Comparison of ENCODE assay signal across 15 cellular contexts in genomic region chr2:73237168-73237567, GRCh38. TPM values are rescaled to one million over a fixed set of nuclear protein-coding genes. Genes with fewer than 3 reads are reported as not detected.
A peak's percentile ranks its signal among the peaks of the same experiment; 100 is the strongest.
DNase-seq lines count a peak whose midpoint lies in the region; ATAC-seq and TF ChIP-seq lines count a peak whose summit lies in the region.
"Had no signal": no experiment of that assay in that cellular context is flagged by ENCODE, and none has a peak within 500 bp of the region (broad histone marks: within the 10 kb centered on the region; RNA-seq: fewer than 3 reads in every experiment).

No MANE protein-coding gene starts in this region.

- dilution Hi-C loops in mammary epithelial cell (cut with HindIII; ENCODE audit: low sequenced_read_pairs) = loop anchor here (5.0 kb wide), 1 partner anchor 55 kb away; the partner anchor contains the start of gene EGR4

- TF ChIP-seq POLR2A in NB4 (IDR thresholded peaks at IDR 0.05; ENCODE audit: extremely low read depth, insufficient read length) (no peak), esophagus squamous epithelium (IDR thresholded peaks at IDR 0.05) (no peak)

- in situ Hi-C loops in mammary epithelial cell (cut with MboI; ENCODE audit: low sequenced_read_pairs in 2 of 2) = no loop called here

- WGBS in hepatocyte (ENCODE audit: low lambda C conversion rate, missing lambda C conversion rate) = 85% methylated on average over 1 of the region's 1 CpG
- WGBS in esophagus squamous epithelium, 2 donors = 44 to 55% methylated on average over 1 of the region's 1 CpG
- 50% methylated on average over 1 of the region's 1 CpG for WGBS in mammary epithelial cell (ENCODE audit: low coverage, missing lambda C conversion rate)

- H3K27me3 ChIP-seq in DND-41 (ENCODE audit: insufficient read depth, low read length, poor library complexity) (no peaks in the 10 kb centered on the region), hepatocyte (no peaks in the 10 kb centered on the region), esophagus squamous epithelium (no peaks in the 10 kb centered on the region), mammary epithelial cell (ENCODE audit: insufficient read depth, low read length) (no peaks in the 10 kb centered on the region)
- H3K27me3 ChIP-seq: right atrium auricular region had no signal

- no peaks in the 10 kb centered on the region for H3K9me3 ChIP-seq in DND-41 (ENCODE audit: insufficient read depth, low read length, severe bottlenecking)
- no peaks in the 10 kb centered on the region for H3K9me3 ChIP-seq in hepatocyte (ENCODE audit: low read depth)
- H3K9me3 ChIP-seq in esophagus squamous epithelium = no peaks in the 10 kb centered on the region
- no peaks in the 10 kb centered on the region for H3K9me3 ChIP-seq in mammary epithelial cell (replicated peaks; ENCODE audit: insufficient read depth, low read length)
- H3K9me3 ChIP-seq: right atrium auricular region, SK-N-SH had no signal

- H3K4me1 ChIP-seq in DND-41 (ENCODE audit: insufficient read depth, low read length) = peaks cover 46% of the 10 kb centered on the region
- H3K4me1 ChIP-seq in hepatocyte (ENCODE audit: insufficient read depth) = peaks cover 6% of the 10 kb centered on the region
- peaks cover 12 to 65% (median 19%) of the 10 kb centered on the region in 3 donors for H3K4me1 ChIP-seq in esophagus squamous epithelium
- H3K4me1 ChIP-seq in mammary epithelial cell (ENCODE audit: insufficient read depth, low read length) = peaks cover 27% of the 10 kb centered on the region

- CTCF ChIA-PET in mammary epithelial cell (lab: Charles Lee; ENCODE audit: low non-redundant PET) = interaction anchor here (0.6 to 0.7 kb wide), 2 partner anchors 123 to 1551 kb away, joined by 4 to 5 read pairs; no protein-coding TSS in a partner anchor

- no TSS peak for BruUV-seq in mammary epithelial cell (replicated peaks; lab: Mats Ljungman, UMichigan)

- no peak overlapping the region for H3K27ac ChIP-seq in DND-41 (ENCODE audit: low read length)
- no peak overlapping the region for H3K27ac ChIP-seq in hepatocyte
- H3K27ac ChIP-seq in esophagus squamous epithelium = no peak overlapping the region
- no peak overlapping the region for H3K27ac ChIP-seq in mammary epithelial cell (ENCODE audit: insufficient read depth, low read depth, low read length)
- H3K27ac ChIP-seq: right atrium auricular region had no signal

- ATAC-seq in DND-41 (ENCODE audit: insufficient read depth, low read depth) = no peak
- ATAC-seq in HG02642 (IDR thresholded peaks at IDR 0.05; ENCODE audit: poor library complexity, unreplicated experiment) = no peak

- H3K4me2 ChIP-seq in DND-41 (ENCODE audit: insufficient read depth, low read length) = peak overlapping the region; percentile 85; the same call in 1 of the 2 replicates
- H3K4me2 ChIP-seq in hepatocyte = peak overlapping the region; percentile 92
- no peak overlapping the region for H3K4me2 ChIP-seq in mammary epithelial cell (ENCODE audit: insufficient read depth, low read depth, low read length)
- H3K4me2 ChIP-seq: SK-N-SH had no signal

- DNase-seq in DND-41 (no peak), NB4 (ENCODE audit: low read depth) (no peak), hepatocyte (ENCODE audit: low spot score) (no peak), esophagus squamous epithelium (lab: John Stamatoyannopoulos, UW) (no peak), mammary epithelial cell (no peak)
- DNase-seq: activated CD4-positive, alpha-beta T cell treated with anti-CD3 and anti-CD28 coated beads, Interleukin-2, amount 50 U/mL, for 4 hours; amygdala; islet precursor cell; NCI-H2029; NCI-H82; SK-N-SH had no signal

- H3K4me3 ChIP-seq in DND-41 (ENCODE audit: low read depth in 1 of 2, low read length in 2 of 2) (peak overlapping the region in 1 of 2 experiments; percentile 36; a peak in 1 of 4 replicates), NB4 (ENCODE audit: low read depth, low read length) (peak overlapping the region; percentile 96), hepatocyte (no peak overlapping the region), esophagus squamous epithelium (no peak overlapping the region), mammary epithelial cell (replicated peaks in 1 of 3; ENCODE audit: insufficient read depth in 1 of 3, low read depth in 2 of 3, low read length in 3 of 3) (no peak overlapping the region)
- H3K4me3 ChIP-seq: right atrium auricular region had no signal

- H3K9ac ChIP-seq in DND-41 (ENCODE audit: low read depth, low read length) = peak overlapping the region; percentile 24; the same call in 1 of the 2 replicates
- H3K9ac ChIP-seq in mammary epithelial cell (ENCODE audit: insufficient read depth, low read length) = no peak overlapping the region
- H3K9ac ChIP-seq: SK-N-SH had no signal

- intact Hi-C loops in esophagus squamous epithelium (cut with DNase I) (no loop called here), mammary epithelial cell (cut with micrococcal nuclease) (no loop called here)

- H4K20me1 ChIP-seq in DND-41 (ENCODE audit: insufficient read depth, low read length) = peaks cover 58% of the 10 kb centered on the region
- H4K20me1 ChIP-seq in hepatocyte (ENCODE audit: insufficient read depth, poor library complexity, severe bottlenecking) = peaks cover 70% of the 10 kb centered on the region
- peaks cover 12% of the 10 kb centered on the region for H4K20me1 ChIP-seq in mammary epithelial cell (ENCODE audit: insufficient read depth, low read length)

- no peak overlapping the region for H2AFZ ChIP-seq in DND-41 (ENCODE audit: low read depth, low read length)
- H2AFZ ChIP-seq in hepatocyte = no peak overlapping the region
- no peak overlapping the region for H2AFZ ChIP-seq in mammary epithelial cell (ENCODE audit: low read depth, low read length)

- H3K36me3 ChIP-seq in DND-41 (ENCODE audit: insufficient read depth, low read length) (peaks cover 65% of the 10 kb centered on the region), hepatocyte (replicated peaks; ENCODE audit: insufficient read depth, low read depth) (no peaks in the 10 kb centered on the region), esophagus squamous epithelium (peaks cover 0 to 47% (median 0%) of the 10 kb centered on the region in 3 donors), mammary epithelial cell (ENCODE audit: insufficient read depth, low read length) (peaks cover 12% of the 10 kb centered on the region)

- H3K9me2 ChIP-seq in hepatocyte (replicated peaks; ENCODE audit: insufficient read depth) = no peaks in the 10 kb centered on the region
- H3K9me2 ChIP-seq: SK-N-SH had no signal

- H3K79me2 ChIP-seq in DND-41 (ENCODE audit: insufficient read depth, low read length) (peaks cover 88% of the 10 kb centered on the region), hepatocyte (peaks cover 75% of the 10 kb centered on the region), mammary epithelial cell (ENCODE audit: insufficient read depth, low read length) (peaks cover 74% of the 10 kb centered on the region)

- TF ChIP-seq CTCF in DND-41 (IDR thresholded peaks at IDR 0.05; ENCODE audit: borderline replicate concordance, extremely low read depth, low read length, poor library complexity, severe bottlenecking) (no peak), NB4 (IDR thresholded peaks at IDR 0.05; ENCODE audit: low read depth, low read length) (no peak), hepatocyte (IDR thresholded peaks at IDR 0.05; ENCODE audit: poor library complexity) (no peak), esophagus squamous epithelium (IDR thresholded peaks at IDR 0.05) (no peak), mammary epithelial cell (conservative IDR thresholded peaks at IDR 0.05 in 1 of 2, IDR thresholded peaks at IDR 0.05 in 1 of 2; ENCODE audit: extremely low read depth in 1 of 2, insufficient read depth in 1 of 2, low read depth in 1 of 2, low read length in 2 of 2) (no peak)

RNA-seq across cellular contexts. Expression of gene CCT7, which starts 3.1 kb away (rescaled TPM):
- 195 and 197 TPM in 2 replicates for total RNA-seq in hepatocyte
- polyA plus RNA-seq in hepatocyte = 190 TPM in 2 replicates
- total RNA-seq in esophagus squamous epithelium = 100 to 1,000 TPM; 149 to 246 (median 217) TPM
- total RNA-seq in mammary epithelial cell = 100 to 1,000 TPM; 204 to 348 TPM
- 357 TPM for polyA plus RNA-seq in mammary epithelial cell
- 607 TPM for polyA minus RNA-seq in mammary epithelial cell

RNA-seq across cellular contexts. Expression of gene PRADC1, which starts 4.1 kb away (rescaled TPM):
- 26.9 and 36.6 TPM in 2 replicates for total RNA-seq in hepatocyte
- polyA plus RNA-seq in hepatocyte = 31.6 and 39.7 TPM in 2 replicates
- total RNA-seq in esophagus squamous epithelium = 10 to 100 TPM; 19.2 to 32.8 (median 29.3) TPM
- total RNA-seq in mammary epithelial cell = 10 to 100 TPM; 11.5 to 14.0 TPM
- 15.4 TPM for polyA plus RNA-seq in mammary epithelial cell
- polyA minus RNA-seq in mammary epithelial cell = 8.5 TPM

RNA-seq across cellular contexts. Expression of gene SMYD5, which starts 23.1 kb away (rescaled TPM):
- total RNA-seq in hepatocyte (15.5 and 28.3 TPM in 2 replicates), esophagus squamous epithelium (10 to 100 TPM in 3 of 4 donors, 1 to 10 TPM in 1; 5.6 to 22.1 (median 17.6) TPM), mammary epithelial cell (10 to 100 TPM; 19.5 to 31.7 TPM)
- polyA plus RNA-seq in hepatocyte (10.0 and 16.9 TPM in 2 replicates), mammary epithelial cell (21.8 TPM)
- 30.3 TPM for polyA minus RNA-seq in mammary epithelial cell

RNA-seq across cellular contexts. Expression of gene NOTO, which starts 34.8 kb away (rescaled TPM):
- total RNA-seq in hepatocyte (not detected in 2 replicates), esophagus squamous epithelium (not detected), mammary epithelial cell (not detected)
- polyA plus RNA-seq in hepatocyte (not detected in 2 replicates), mammary epithelial cell (not detected)
- polyA minus RNA-seq in mammary epithelial cell = not detected
- total RNA-seq: fibroblast of villous mesenchyme, right atrium auricular region, subcutaneous adipose tissue had no signal
- polyA plus RNA-seq: SK-N-SH had no signal

RNA-seq across cellular contexts. Expression of gene FBXO41, which starts 47.1 kb away (rescaled TPM):
- total RNA-seq in hepatocyte (0.92 and 2.1 TPM in 2 replicates), esophagus squamous epithelium (1 to 10 TPM; 1.1 to 2.3 (median 1.3) TPM), mammary epithelial cell (1 to 10 TPM; 6.7 to 8.9 TPM)
- polyA plus RNA-seq in hepatocyte (1.2 and 1.3 TPM in 2 replicates), mammary epithelial cell (4.5 TPM)
- 18.5 TPM for polyA minus RNA-seq in mammary epithelial cell
